In the genomic region with DNA sequence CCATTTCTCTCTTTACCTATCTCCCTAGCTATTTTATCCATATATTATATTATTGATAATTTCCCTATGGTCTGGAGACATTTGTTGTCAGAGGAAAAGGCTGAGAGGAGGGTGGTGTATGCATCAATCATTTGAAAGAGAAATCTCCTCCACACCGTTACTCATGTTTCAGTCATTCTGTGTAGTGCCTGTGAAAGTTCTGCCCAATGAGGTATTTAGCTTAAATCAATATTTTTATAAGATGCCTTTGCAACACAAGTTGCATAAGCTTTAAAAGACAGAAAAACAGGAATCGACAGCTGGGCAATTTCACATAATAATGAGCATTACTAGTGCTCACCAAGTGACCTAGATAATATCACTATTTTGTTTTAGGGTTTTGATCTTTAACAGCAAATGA, we compare ENCODE assay signal across 19 cellular contexts.
A peak's percentile ranks its signal among the peaks of the same experiment; 100 is the strongest.
DNase-seq lines count a peak whose midpoint lies in the region; ATAC-seq and TF ChIP-seq lines count a peak whose summit lies in the region.
"Had no signal": no experiment of that assay in that cellular context is flagged by ENCODE, and none has a peak within 500 bp of the region (broad histone marks: within the 10 kb centered on the region; RNA-seq: fewer than 3 reads in every experiment).

No MANE protein-coding gene starts in this region.

- no peak overlapping the region for H3K27ac ChIP-seq in left ventricle myocardium inferior (replicated peaks)
- no peak overlapping the region for H3K27ac ChIP-seq in heart left ventricle
- H3K27ac ChIP-seq in upper lobe of right lung: no peak overlapping the region
- H3K27ac ChIP-seq: Peyer's patch, SJCRH30 had no signal

- H3K36me3 ChIP-seq in left ventricle myocardium inferior (no peaks in the 10 kb centered on the region), heart left ventricle (no peaks in the 10 kb centered on the region), upper lobe of right lung (no peaks in the 10 kb centered on the region)
- H3K36me3 ChIP-seq: BE2C, Peyer's patch, SJCRH30 had no signal

- H3K4me1 ChIP-seq in left ventricle myocardium inferior: no peaks in the 10 kb centered on the region
- no peaks in the 10 kb centered on the region for H3K4me1 ChIP-seq in heart left ventricle
- no peaks in the 10 kb centered on the region for H3K4me1 ChIP-seq in upper lobe of right lung
- H3K4me1 ChIP-seq: BE2C, Peyer's patch, SJCRH30 had no signal

- WGBS in heart left ventricle, 4 donors: 65 to 75% (median 72%) methylated on average over 2 of the region's 2 CpGs

- ATAC-seq in heart left ventricle: no peak
- ATAC-seq in upper lobe of right lung: no peak

- H3K9me3 ChIP-seq in left ventricle myocardium inferior (replicated peaks) (peaks cover 2% of the 10 kb centered on the region), heart left ventricle (peaks cover 0 to 4% (median 0%) of the 10 kb centered on the region in 12 donors), upper lobe of right lung (no peaks in the 10 kb centered on the region)
- H3K9me3 ChIP-seq: BE2C, Peyer's patch had no signal

- in situ Hi-C loops in Caki2 (cut with HindIII; ENCODE audit: low pct_unique_long_range_greater_than_20kb, low sequenced_read_pairs): no loop called here

- DNase-seq in Caki2 (ENCODE audit: low read depth) (peak; percentile 23), NCI-H226 (peak; percentile 7), brain pericyte (ENCODE audit: low read depth, low spot score) (peak; percentile 2), left kidney (ENCODE audit: low read depth, low spot score) (peak; percentile 7), left ventricle myocardium inferior (no peak), heart left ventricle (no peak), upper lobe of right lung (no peak)
- DNase-seq: BE2C, EL, Kasumi-1, MM.1S, NCI-H1048, NCI-H1436, NCI-H187 treated with DMSO at 0.1 percent for 48 hours, NCI-H2107, NCI-H510A, NCI-H774, Peyer's patch had no signal

- TF ChIP-seq POLR2A in heart left ventricle (IDR thresholded peaks at IDR 0.05): no peak

- TF ChIP-seq CTCF in left ventricle myocardium inferior (IDR thresholded peaks at IDR 0.05; ENCODE audit: borderline replicate concordance) (no peak), heart left ventricle (IDR thresholded peaks at IDR 0.05) (no peak), upper lobe of right lung (IDR thresholded peaks at IDR 0.05) (no peak)

- intact Hi-C loops in left ventricle myocardium inferior (cut with micrococcal nuclease) (no loop called here), heart left ventricle (cut with DNase I) (no loop called here), upper lobe of right lung (cut with DNase I) (no loop called here)

- H3K27me3 ChIP-seq in left ventricle myocardium inferior (ENCODE audit: low read depth) (no peaks in the 10 kb centered on the region), heart left ventricle (no peaks in the 10 kb centered on the region), upper lobe of right lung (no peaks in the 10 kb centered on the region)
- H3K27me3 ChIP-seq: BE2C, Peyer's patch, SJCRH30 had no signal

- no peak overlapping the region for H3K4me3 ChIP-seq in left ventricle myocardium inferior
- H3K4me3 ChIP-seq in heart left ventricle: no peak overlapping the region
- no peak overlapping the region for H3K4me3 ChIP-seq in upper lobe of right lung
- H3K4me3 ChIP-seq: Peyer's patch, SJCRH30 had no signal

Comparison
In these comparisons a context has a peak if more than half of its experiments do, and no peak if none do; other contexts are left out.
1. DNase-seq: peak in Caki2 (single experiment), NCI-H226 (single experiment), brain pericyte (single experiment) and left kidney (single experiment); none in left ventricle myocardium inferior (single experiment), heart left ventricle (0 of 5) and upper lobe of right lung (single experiment).